Comparison of ENCODE assay signal across 28 cellular contexts in genomic region chr9:7316458-7316795, GRCh38.
DNase-seq lines count a peak whose midpoint lies in the region; ATAC-seq and TF ChIP-seq lines count a peak whose summit lies in the region.
"Had no signal": no experiment of that assay in that cellular context is flagged by ENCODE, and none has a peak within 500 bp of the region (broad histone marks: within the 10 kb centered on the region; RNA-seq: fewer than 3 reads in every experiment).

No MANE protein-coding gene starts in this region.

- BruUV-seq in IMR-90 (replicated peaks; lab: Mats Ljungman, UMichigan): no TSS peak

- peaks cover 39% of the 10 kb centered on the region for H3K4me1 Mint-ChIP-seq in nephron
- H3K4me1 Mint-ChIP-seq in CD8-positive, alpha-beta memory T cell: no peaks in the 10 kb centered on the region
- H3K4me1 Mint-ChIP-seq in activated CD4-positive, alpha-beta T cell treated with anti-CD3 and anti-CD28 coated beads, Interleukin-2, amount 10 ng/mL, durations not matched to agents 24 days and 14 days: no peaks in the 10 kb centered on the region

- no peaks in the 10 kb centered on the region for H3K79me1 ChIP-seq in IMR-90 (ENCODE audit: low read depth in 1 of 2, low read length in 2 of 2)

- CTCF ChIA-PET in IMR-90 (lab: Yijun Ruan, JAX): no interaction called here
- CTCF ChIA-PET in CD8-positive, alpha-beta memory T cell (lab: Charles Lee): no interaction called here

- in situ Hi-C loops in IMR-90 (cut with MboI; ENCODE audit: low sequenced_read_pairs): no loop called here

- H3K27ac Mint-ChIP-seq in nephron: peak overlapping the region; percentile 14 to 65 (median 43)
- H3K27ac Mint-ChIP-seq in CD8-positive, alpha-beta memory T cell: no peak overlapping the region
- H3K27ac Mint-ChIP-seq in activated CD4-positive, alpha-beta T cell treated with anti-CD3 and anti-CD28 coated beads, Interleukin-2, amount 10 ng/mL, durations not matched to agents 24 days and 14 days: no peak overlapping the region
- H3K27ac Mint-ChIP-seq: activated naive CD8-positive, alpha-beta T cell; natural killer cell treated with Interleukin-12 subunit alpha and Interleukin-12 subunit beta and Interleukin-15 and Interleukin-18, amount 100 ng/mL, for 72 hours; T-helper 2 cell treated with Interferon-gamma antibody and Interleukin-4, amounts not matched to agents 5 μg/mL and 100 μg/mL, for 36 hours had no signal

- H3K56ac ChIP-seq in IMR-90 (ENCODE audit: extremely low read depth, insufficient read depth, low read length): no peak overlapping the region

- intact Hi-C loops in IMR-90 (cut with micrococcal nuclease): no loop called here
- intact Hi-C loops in activated CD4-positive, alpha-beta T cell treated with anti-CD3 and anti-CD28 coated beads, Interleukin-2, amount 10 ng/mL, durations not matched to agents 24 days and 14 days (cut with micrococcal nuclease): no loop called here

- H2AFZ ChIP-seq in IMR-90 (replicated peaks; ENCODE audit: low read length, poor library complexity): no peak overlapping the region

- H2BK120ac ChIP-seq in IMR-90 (ENCODE audit: low read depth, low read length): peak overlapping the region; percentile 82

- H3K36me3 Mint-ChIP-seq in nephron (ENCODE audit: low read depth): peaks cover 13% of the 10 kb centered on the region
- H3K36me3 Mint-ChIP-seq in CD8-positive, alpha-beta memory T cell: peaks cover 0 to 13% (median 0%) of the 10 kb centered on the region in 3 donors
- peaks cover 2% of the 10 kb centered on the region for H3K36me3 Mint-ChIP-seq in activated CD4-positive, alpha-beta T cell treated with anti-CD3 and anti-CD28 coated beads, Interleukin-2, amount 10 ng/mL, durations not matched to agents 24 days and 14 days (ENCODE audit: low read depth)

- ATAC-seq in IMR-90 (ENCODE audit: low read depth) (no peak), thoracic aorta (ENCODE audit: insufficient number of reproducible peaks, low FRiP score, low read depth) (no peak)
- ATAC-seq: GM12878; HepG2; natural killer cell treated with Interleukin-12 subunit alpha and Interleukin-12 subunit beta and Interleukin-15 and Interleukin-18, amount 100 ng/mL, for 72 hours; Panc1 had no signal

- TF ChIP-seq CTCF in IMR-90 (conservative IDR thresholded peaks at IDR 0.05; ENCODE audit: low read depth, low read length): no peak
- no peak for TF ChIP-seq CTCF in coronary artery (IDR thresholded peaks at IDR 0.05)
- no peak for TF ChIP-seq CTCF in nephron (IDR thresholded peaks at IDR 0.05; ENCODE audit: unreplicated experiment in 3 of 3)
- no peak for TF ChIP-seq CTCF in thoracic aorta (IDR thresholded peaks at IDR 0.05)

- H3K27me3 Mint-ChIP-seq in nephron (ENCODE audit: low read depth): peaks cover 14% of the 10 kb centered on the region
- H3K27me3 Mint-ChIP-seq in CD8-positive, alpha-beta memory T cell: peaks cover 10 to 21% of the 10 kb centered on the region in 2 donors
- peaks cover 2% of the 10 kb centered on the region for H3K27me3 Mint-ChIP-seq in activated CD4-positive, alpha-beta T cell treated with anti-CD3 and anti-CD28 coated beads, Interleukin-2, amount 10 ng/mL, durations not matched to agents 24 days and 14 days

- peak overlapping the region; percentile 78; the same call in 1 of the 2 replicates for H3K27ac ChIP-seq in IMR-90 (ENCODE audit: insufficient read depth, low read length)
- peak overlapping the region; percentile 65 to 84 for H3K27ac ChIP-seq in coronary artery
- H3K27ac ChIP-seq in thoracic aorta: peak overlapping the region; percentile 34 to 74
- H3K27ac ChIP-seq in CD8-positive, alpha-beta memory T cell (ENCODE audit: low read depth, low read length): no peak overlapping the region
- H3K27ac ChIP-seq: pancreas had no signal

- no peak for DNase-seq in IMR-90
- no peak for DNase-seq in coronary artery (ENCODE audit: low spot score)
- no peak for DNase-seq in thoracic aorta (ENCODE audit: low spot score)
- no peak for DNase-seq in activated CD4-positive, alpha-beta T cell treated with anti-CD3 and anti-CD28 coated beads for 1 hour
- DNase-seq in CD8-positive, alpha-beta memory T cell: no peak
- no peak for DNase-seq in activated CD4-positive, alpha-beta T cell treated with anti-CD3 and anti-CD28 coated beads, Interleukin-2, amount 10 ng/mL, durations not matched to agents 24 days and 14 days
- DNase-seq: activated CD4-positive, alpha-beta T cell treated with anti-CD3 and anti-CD28 coated beads for 4 hours; activated CD8-positive, alpha-beta memory T cell treated with anti-CD3 and anti-CD28 coated beads for 24 hours; anterior cingulate cortex; caudate nucleus; glutamatergic neuron; islet precursor cell; Kasumi-1; NCI-H1436 treated with DMSO at 0.1 percent for 48 hours; NCI-H345; NCI-H748 treated with DMSO at 0.1 percent for 48 hours; pancreas; SIG-M5; stimulated activated CD4-positive, alpha-beta T cell treated with anti-CD3 and anti-CD28 coated beads, Interleukin-2, amount 100 ng/mL, for 48 hours had no signal

- no peak overlapping the region for H2AK9ac ChIP-seq in IMR-90 (replicated peaks; ENCODE audit: low read depth, low read length, poor library complexity)

- TF ChIP-seq POLR2A in IMR-90 (IDR thresholded peaks at IDR 0.05; ENCODE audit: low read depth, low read length): no peak

- H2AK5ac ChIP-seq in IMR-90 (ENCODE audit: low read depth, low read length): no peak overlapping the region

- H3K18ac ChIP-seq in IMR-90 (ENCODE audit: low read depth, low read length): peak overlapping the region; percentile 89

- H3K4me2 ChIP-seq in IMR-90 (ENCODE audit: low read depth, low read length): no peak overlapping the region; the same call in 1 of the 2 replicates

- H3K4me1 ChIP-seq in IMR-90 (ENCODE audit: control insufficient read depth, insufficient read depth, low read length): peaks cover 32% of the 10 kb centered on the region
- H3K4me1 ChIP-seq in thoracic aorta (ENCODE audit: control insufficient read depth in 1 of 2, low read depth in 2 of 2): peaks cover 13 to 24% of the 10 kb centered on the region in 2 donors
- H3K4me1 ChIP-seq in CD8-positive, alpha-beta memory T cell (ENCODE audit: insufficient read depth, low read length): no peaks in the 10 kb centered on the region
- H3K4me1 ChIP-seq: tibial nerve had no signal

- dilution Hi-C loops in IMR-90 (cut with HindIII; ENCODE audit: low sequenced_read_pairs, unreplicated experiment): no loop called here

- H2BK15ac ChIP-seq in IMR-90 (ENCODE audit: low read depth, low read length): peak overlapping the region; percentile 12; the same call in 1 of the 3 replicates

- TF ChIP-seq RAD21 in IMR-90 (IDR thresholded peaks at IDR 0.05; ENCODE audit: low read length): no peak

- H3K23ac ChIP-seq in IMR-90 (ENCODE audit: low read depth, low read length): peak overlapping the region; percentile 46; the same call in 1 of the 2 replicates

- no peaks in the 10 kb centered on the region for H4K20me1 ChIP-seq in IMR-90 (ENCODE audit: insufficient read depth, low read length)
- H4K20me1 ChIP-seq: BLaER1 treated with 17β-estradiol and CSF1 and Interleukin-3, amounts not matched to agents 10 nM and 100 nM had no signal

- peak overlapping the region; percentile 62 for H3K14ac ChIP-seq in IMR-90 (replicated peaks; ENCODE audit: low read depth, low read length)

- peaks cover 26% of the 10 kb centered on the region for H3K9me3 Mint-ChIP-seq in nephron
- peaks cover 18 to 34% (median 29%) of the 10 kb centered on the region in 5 donors for H3K9me3 Mint-ChIP-seq in CD8-positive, alpha-beta memory T cell
- H3K9me3 Mint-ChIP-seq in activated CD4-positive, alpha-beta T cell treated with anti-CD3 and anti-CD28 coated beads, Interleukin-2, amount 10 ng/mL, durations not matched to agents 24 days and 14 days: peaks cover 13% of the 10 kb centered on the region

- H3K36me3 ChIP-seq in IMR-90 (ENCODE audit: control insufficient read depth, insufficient read depth, low read length) (no peaks in the 10 kb centered on the region), thoracic aorta (no peaks in the 10 kb centered on the region)
- H3K36me3 ChIP-seq in CD8-positive, alpha-beta memory T cell (ENCODE audit: insufficient read depth, low read length): no peaks in the 10 kb centered on the region
- H3K36me3 ChIP-seq: BLaER1 treated with 17β-estradiol and CSF1 and Interleukin-3, amounts not matched to agents 10 nM and 100 nM; pancreas; tibial nerve had no signal

- POLR2A ChIA-PET in IMR-90 (lab: Charles Lee; ENCODE audit: unreplicated experiment): no interaction called here
- POLR2A ChIA-PET in CD8-positive, alpha-beta memory T cell (lab: Charles Lee): no interaction called here

- peak overlapping the region; percentile 88 for H2BK5ac ChIP-seq in IMR-90 (ENCODE audit: low read depth, low read length, poor library complexity, severe bottlenecking)

- WGBS in IMR-90 (ENCODE audit: extremely low coverage in 2 of 2, insufficient read length in 1 of 2), 2 experiments: no CpG with 5 or more reads among the region's 1 CpG

- peaks cover 6% of the 10 kb centered on the region; the same call in 1 of the 2 replicates for H3K9me1 ChIP-seq in IMR-90 (ENCODE audit: insufficient read depth, low read length)

- no peak overlapping the region for H3K4me3 ChIP-seq in IMR-90 (ENCODE audit: insufficient read depth, low read depth, low read length)
- no peak overlapping the region for H3K4me3 ChIP-seq in coronary artery
- no peak overlapping the region for H3K4me3 ChIP-seq in thoracic aorta
- H3K4me3 ChIP-seq in CD8-positive, alpha-beta memory T cell (ENCODE audit: low read length): no peak overlapping the region
- H3K4me3 ChIP-seq: BLaER1 treated with 17β-estradiol and CSF1 and Interleukin-3, amounts not matched to agents 10 nM and 100 nM; GM12878; pancreas; tibial nerve had no signal

- peak overlapping the region; percentile 56; the same call in 1 of the 2 replicates for H3K9ac ChIP-seq in IMR-90 (ENCODE audit: low read depth, low read length)

- peak overlapping the region; percentile 76 for H4K5ac ChIP-seq in IMR-90 (ENCODE audit: low read depth, low read length)

- H3K9me3 ChIP-seq in IMR-90 (ENCODE audit: control insufficient read depth, insufficient read depth, low read length) (peaks cover 3% of the 10 kb centered on the region), thoracic aorta (peaks cover 3% of the 10 kb centered on the region)
- H3K9me3 ChIP-seq in CD8-positive, alpha-beta memory T cell (ENCODE audit: low read length): peaks cover 3% of the 10 kb centered on the region
- H3K9me3 ChIP-seq: pancreas had no signal

- no peaks in the 10 kb centered on the region for H3K27me3 ChIP-seq in IMR-90 (ENCODE audit: control insufficient read depth, insufficient read depth, low read length)
- no peaks in the 10 kb centered on the region for H3K27me3 ChIP-seq in thoracic aorta (replicated peaks; ENCODE audit: insufficient read depth)
- H3K27me3 ChIP-seq in CD8-positive, alpha-beta memory T cell (ENCODE audit: insufficient read depth, low read length, poor library complexity, severe bottlenecking): no peaks in the 10 kb centered on the region
- H3K27me3 ChIP-seq: BLaER1 treated with 17β-estradiol and CSF1 and Interleukin-3, amounts not matched to agents 10 nM and 100 nM; pancreas; tibial nerve had no signal

- H3K4ac ChIP-seq in IMR-90 (ENCODE audit: low read depth, low read length): peak overlapping the region; percentile 40; the same call in 1 of the 2 replicates

- H4K8ac ChIP-seq in IMR-90 (ENCODE audit: low read depth in 2 of 2, low read length in 2 of 2): peak overlapping the region; percentile 57 to 93

- H3K4me3 Mint-ChIP-seq in nephron: no peak overlapping the region
- H3K4me3 Mint-ChIP-seq in CD8-positive, alpha-beta memory T cell: no peak overlapping the region
- no peak overlapping the region for H3K4me3 Mint-ChIP-seq in activated CD4-positive, alpha-beta T cell treated with anti-CD3 and anti-CD28 coated beads, Interleukin-2, amount 10 ng/mL, durations not matched to agents 24 days and 14 days
- H3K4me3 Mint-ChIP-seq: activated naive CD8-positive, alpha-beta T cell; natural killer cell treated with Interleukin-12 subunit alpha and Interleukin-12 subunit beta and Interleukin-15 and Interleukin-18, amount 100 ng/mL, for 72 hours; T-helper 2 cell treated with Interferon-gamma antibody and Interleukin-4, amounts not matched to agents 5 μg/mL and 100 μg/mL, for 36 hours had no signal

- H4K91ac ChIP-seq in IMR-90 (ENCODE audit: insufficient read depth, low read depth, low read length): peak overlapping the region; percentile 61; the same call in 1 of the 2 replicates

- H2BK20ac ChIP-seq in IMR-90 (ENCODE audit: low read depth, low read length): no peak overlapping the region; the same call in 1 of the 2 replicates

Comparison
In these comparisons a context has a peak if more than half of its experiments do, and no peak if none do; other contexts are left out.
1. H3K27ac Mint-ChIP-seq: peak in nephron (3 of 3); none in CD8-positive, alpha-beta memory T cell (0 of 8) and activated CD4-positive, alpha-beta T cell treated with anti-CD3 and anti-CD28 coated beads, Interleukin-2, amount 10 ng/mL, durations not matched to agents 24 days and 14 days (single experiment).